In genomic region chr17:69820881-69821473, GRCh38 we compare ENCODE assay signal across 19 cellular contexts.
"Had no signal": no experiment of that assay in that cellular context is flagged by ENCODE, and none has a peak within 500 bp of the region (broad histone marks: within the 10 kb centered on the region; RNA-seq: fewer than 3 reads in every experiment).

No MANE protein-coding gene starts in this region.

- H3K4me1 ChIP-seq: esophagus squamous epithelium, parathyroid adenoma, right lobe of liver, stomach had no signal

- H3K4me3 ChIP-seq: cardiac muscle cell, esophagus squamous epithelium, right lobe of liver, smooth muscle cell, stomach had no signal

- H3K27ac ChIP-seq: cardiac muscle cell, esophagus squamous epithelium, parathyroid adenoma, right lobe of liver, stomach, VCaP had no signal

- H3K27me3 ChIP-seq: cardiac muscle cell, esophagus squamous epithelium, right lobe of liver, stomach had no signal

- H3K27ac Mint-ChIP-seq: activated naive CD8-positive, alpha-beta T cell treated with anti-CD3 and anti-CD28 coated beads, Interleukin-2, amount 10 ng/mL, durations not matched to agents 7 days and 5 days; effector memory CD8-positive, alpha-beta T cell; natural killer cell treated with Interleukin-12 subunit alpha and Interleukin-12 subunit beta and Interleukin-15 and Interleukin-18, amount 100 ng/mL, for 72 hours; stimulated activated effector memory CD8-positive, alpha-beta T cell treated with anti-CD3 and anti-CD28 coated beads, Interleukin-12 subunit alpha, Interleukin-12 subunit beta, amount 100 ng/mL, for 72 hours had no signal

- H3K27me3 Mint-ChIP-seq: activated naive CD8-positive, alpha-beta T cell treated with anti-CD3 and anti-CD28 coated beads, Interleukin-2, amount 10 ng/mL, durations not matched to agents 7 days and 5 days; effector memory CD8-positive, alpha-beta T cell; natural killer cell treated with Interleukin-12 subunit alpha and Interleukin-12 subunit beta and Interleukin-15 and Interleukin-18, amount 100 ng/mL, for 72 hours had no signal

- H3K9me3 ChIP-seq: esophagus squamous epithelium, right lobe of liver had no signal

- H3K36me3 Mint-ChIP-seq: activated naive CD8-positive, alpha-beta T cell treated with anti-CD3 and anti-CD28 coated beads, Interleukin-2, amount 10 ng/mL, durations not matched to agents 7 days and 5 days; natural killer cell treated with Interleukin-12 subunit alpha and Interleukin-12 subunit beta and Interleukin-15 and Interleukin-18, amount 100 ng/mL, for 72 hours; stimulated activated effector memory CD8-positive, alpha-beta T cell treated with anti-CD3 and anti-CD28 coated beads, Interleukin-12 subunit alpha, Interleukin-12 subunit beta, amount 100 ng/mL, for 72 hours had no signal

- H3K4me3 Mint-ChIP-seq: activated naive CD8-positive, alpha-beta T cell treated with anti-CD3 and anti-CD28 coated beads, Interleukin-2, amount 10 ng/mL, durations not matched to agents 7 days and 5 days; effector memory CD8-positive, alpha-beta T cell; natural killer cell treated with Interleukin-12 subunit alpha and Interleukin-12 subunit beta and Interleukin-15 and Interleukin-18, amount 100 ng/mL, for 72 hours; stimulated activated effector memory CD8-positive, alpha-beta T cell treated with anti-CD3 and anti-CD28 coated beads, Interleukin-12 subunit alpha, Interleukin-12 subunit beta, amount 100 ng/mL, for 72 hours had no signal

- H3K4me1 Mint-ChIP-seq: activated naive CD8-positive, alpha-beta T cell treated with anti-CD3 and anti-CD28 coated beads, Interleukin-2, amount 10 ng/mL, durations not matched to agents 7 days and 5 days; stimulated activated effector memory CD8-positive, alpha-beta T cell treated with anti-CD3 and anti-CD28 coated beads, Interleukin-12 subunit alpha, Interleukin-12 subunit beta, amount 100 ng/mL, for 72 hours had no signal

- DNase-seq: activated CD4-positive, alpha-beta T cell treated with anti-CD3 and anti-CD28 coated beads for 1 hour; activated naive CD4-positive, alpha-beta T cell treated with Interleukin-2 at 50 U/mL for 16 hours; activated naive CD8-positive, alpha-beta T cell treated with anti-CD3 and anti-CD28 coated beads, Interleukin-2, amount 10 ng/mL, durations not matched to agents 7 days and 5 days; activated T-cell treated with anti-CD3 and anti-CD28 coated beads for 4 hours; amygdala; effector memory CD8-positive, alpha-beta T cell; esophagus squamous epithelium; left cardiac atrium; mesendoderm; right lobe of liver; stimulated activated CD4-positive, alpha-beta T cell treated with anti-CD3 and anti-CD28 coated beads, Interleukin-4, amount 100 ng/mL, for 1 hour; stomach; trophoblast cell had no signal

- ATAC-seq: effector memory CD8-positive, alpha-beta T cell; left cardiac atrium; natural killer cell treated with Interleukin-12 subunit alpha and Interleukin-12 subunit beta and Interleukin-15 and Interleukin-18, amount 100 ng/mL, for 72 hours; right lobe of liver; stimulated activated effector memory CD8-positive, alpha-beta T cell treated with anti-CD3 and anti-CD28 coated beads, Interleukin-12 subunit alpha, Interleukin-12 subunit beta, amount 100 ng/mL, for 72 hours had no signal

- H3K36me3 ChIP-seq: cardiac muscle cell, esophagus squamous epithelium, right lobe of liver, stomach had no signal
